ENCODE assay signal across 8 cellular contexts in genomic region chr2:16666453-16666801, GRCh38. TPM values are rescaled to one million over a fixed set of nuclear protein-coding genes. Genes with fewer than 3 reads are reported as not detected.
DNase-seq lines count a peak whose midpoint lies in the region; ATAC-seq and TF ChIP-seq lines count a peak whose summit lies in the region.

No MANE protein-coding gene starts in this region.

- no peak overlapping the region for H3K4me3 ChIP-seq in CD4-positive, alpha-beta memory T cell (ENCODE audit: low read length in 2 of 2)
- H3K4me3 ChIP-seq in astrocyte of the spinal cord (ENCODE audit: low read depth, low read length) (no peak overlapping the region), mononuclear cell (ENCODE audit: low read length) (peak overlapping the region; percentile 33), WERI-Rb-1 (ENCODE audit: low read depth, low read length) (no peak overlapping the region)

- intact Hi-C loops in CD4-positive, alpha-beta memory T cell (cut with micrococcal nuclease): no loop called here

- TF ChIP-seq CTCF in astrocyte of the spinal cord (IDR thresholded peaks at IDR 0.05; ENCODE audit: low read depth, low read length): no peak
- no peak for TF ChIP-seq CTCF in WERI-Rb-1 (IDR thresholded peaks at IDR 0.05; ENCODE audit: low read depth, low read length)

- peaks cover 10 to 19% (median 15%) of the 10 kb centered on the region in 4 donors for H3K4me1 Mint-ChIP-seq in CD4-positive, alpha-beta memory T cell

- H3K4me3 Mint-ChIP-seq in CD4-positive, alpha-beta memory T cell: peak overlapping the region; percentile 57 to 88 (median 74)

- peak overlapping the region in 4 of 7 donors; percentile 5 to 76 (median 27) for H3K27ac Mint-ChIP-seq in CD4-positive, alpha-beta memory T cell

- no peaks in the 10 kb centered on the region for H3K36me3 ChIP-seq in CD4-positive, alpha-beta memory T cell (ENCODE audit: insufficient read depth, low read length)
- no peaks in the 10 kb centered on the region for H3K36me3 ChIP-seq in WERI-Rb-1

- peaks cover 9% of the 10 kb centered on the region for H3K4me1 ChIP-seq in CD4-positive, alpha-beta memory T cell (ENCODE audit: insufficient read depth, low read length)
- peaks cover 45% of the 10 kb centered on the region for H3K4me1 ChIP-seq in mononuclear cell (ENCODE audit: insufficient read depth, low read length)

- peak; percentile 17 for ATAC-seq in HG03354 (IDR thresholded peaks at IDR 0.05; ENCODE audit: poor library complexity, severe bottlenecking, unreplicated experiment)
- ATAC-seq in GM19452 (IDR thresholded peaks at IDR 0.05; ENCODE audit: unreplicated experiment): no peak

- no peaks in the 10 kb centered on the region for H3K9me3 ChIP-seq in CD4-positive, alpha-beta memory T cell (ENCODE audit: control insufficient read depth in 1 of 2, low read length in 2 of 2)
- H3K9me3 ChIP-seq in mononuclear cell (ENCODE audit: low read depth, low read length) (no peaks in the 10 kb centered on the region), WERI-Rb-1 (ENCODE audit: severe bottlenecking) (no peaks in the 10 kb centered on the region)

- POLR2A ChIA-PET in CD4-positive, alpha-beta memory T cell (lab: Charles Lee; ENCODE audit: partially characterized antibody): no interaction called here

- CTCF ChIA-PET in CD4-positive, alpha-beta memory T cell (lab: Charles Lee; ENCODE audit: partially characterized antibody): no interaction called here

- H3K36me3 Mint-ChIP-seq in CD4-positive, alpha-beta memory T cell: no peaks in the 10 kb centered on the region

- H3K27me3 Mint-ChIP-seq in CD4-positive, alpha-beta memory T cell: peaks cover 30 to 31% of the 10 kb centered on the region in 2 donors

- in situ Hi-C loops in astrocyte of the spinal cord (cut with HindIII; ENCODE audit: low sequenced_read_pairs): no loop called here

- peaks cover 17% of the 10 kb centered on the region for H3K27me3 ChIP-seq in CD4-positive, alpha-beta memory T cell (ENCODE audit: insufficient read depth, low read length)
- H3K27me3 ChIP-seq in mononuclear cell (ENCODE audit: insufficient read depth, low read length) (no peaks in the 10 kb centered on the region), WERI-Rb-1 (ENCODE audit: insufficient read depth, low read depth, severe bottlenecking) (peaks cover 4% of the 10 kb centered on the region)

- H3K27ac ChIP-seq in CD4-positive, alpha-beta memory T cell (ENCODE audit: low read depth, low read length): no peak overlapping the region
- H3K27ac ChIP-seq in WERI-Rb-1: no peak overlapping the region

- peaks cover 0 to 5% (median 0%) of the 10 kb centered on the region in 8 donors for H3K9me3 Mint-ChIP-seq in CD4-positive, alpha-beta memory T cell

- DNase-seq in CD4-positive, alpha-beta memory T cell: peak in 2 of 5 donors; percentile 2 to 5
- peak; percentile 92 for DNase-seq in astrocyte of the spinal cord (ENCODE audit: low read depth, low spot score)
- DNase-seq in GM19240 (ENCODE audit: insufficient read length, low spot score): no peak
- DNase-seq in WERI-Rb-1: no peak
- DNase-seq in iPS-NIHi11 (ENCODE audit: low spot score): no peak

RNA-seq across cellular contexts. Expression of gene CYRIA, which starts 0.8 kb away (rescaled TPM):
- total RNA-seq in CD4-positive, alpha-beta memory T cell: under 1 TPM; 0.11 to 0.32 TPM
- under 1 TPM in 1 of 2 donors, not detected in 1; 0.18 TPM for polyA plus RNA-seq in CD4-positive, alpha-beta memory T cell
- 63.3 TPM for total RNA-seq in mononuclear cell

Comparison
In these comparisons a context has a peak if more than half of its experiments do, and no peak if none do; other contexts are left out.
1. RNA of gene CYRIA, which starts 0.8 kb away (total RNA-seq): 63.3 TPM in mononuclear cell (single experiment); 0.11 to 0.32 TPM in CD4-positive, alpha-beta memory T cell; every median in the first group is over 10 times any median in the second.